17 cellular contexts compared by ENCODE assay signal in the genomic region with DNA sequence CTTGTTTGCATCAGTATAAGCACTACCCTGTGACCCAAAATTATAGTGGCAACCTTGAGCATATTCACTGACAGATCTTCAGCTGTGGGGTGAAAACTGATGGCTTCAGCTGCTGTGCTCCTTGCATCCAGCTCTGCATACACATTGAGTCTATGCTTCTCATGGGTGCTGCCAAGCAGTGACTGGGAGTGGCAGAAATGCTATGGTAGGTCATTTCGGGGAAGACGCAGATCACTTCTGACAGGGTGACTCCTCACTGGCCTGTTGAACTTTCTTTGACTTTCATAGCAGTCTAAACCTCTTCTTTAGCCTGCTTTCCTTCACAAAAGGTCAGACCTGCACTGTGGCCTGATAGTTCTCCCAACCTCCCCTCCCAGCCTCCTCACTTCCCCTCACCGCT. TPM values are rescaled to one million over a fixed set of nuclear protein-coding genes. Genes with fewer than 3 reads are reported as not detected.
A peak's percentile ranks its signal among the peaks of the same experiment; 100 is the strongest.
DNase-seq lines count a peak whose midpoint lies in the region; ATAC-seq, FAIRE-seq and TF ChIP-seq lines count a peak whose summit lies in the region.
"Had no signal": no experiment of that assay in that cellular context is flagged by ENCODE, and none has a peak within 500 bp of the region (broad histone marks: within the 10 kb centered on the region; RNA-seq: fewer than 3 reads in every experiment).

No MANE protein-coding gene starts in this region.

- H3K18ac ChIP-seq in H9 (ENCODE audit: insufficient read length, low read depth, low read length) = peak overlapping the region; percentile 37

- ATAC-seq in K562 = peak; percentile 53
- no peak for ATAC-seq in GM21576 (IDR thresholded peaks at IDR 0.05; ENCODE audit: unreplicated experiment)
- ATAC-seq in HG03439 (IDR thresholded peaks at IDR 0.05; ENCODE audit: unreplicated experiment) = no peak
- ATAC-seq: HCT116, HepG2 had no signal

- H4K5ac ChIP-seq in H9 (ENCODE audit: insufficient read length, low read depth, low read length) = no peak overlapping the region

- TF ChIP-seq RAD21 in K562 (CRISPR knock-in tag; conservative IDR thresholded peaks at IDR 0.05 in 1 of 2, IDR thresholded peaks at IDR 0.05 in 1 of 2) = no peak

- H3K79me2 ChIP-seq in H9 (ENCODE audit: insufficient read depth, low read length) = no peaks in the 10 kb centered on the region
- no peaks in the 10 kb centered on the region for H3K79me2 ChIP-seq in Karpas-422 (ENCODE audit: low read length)
- no peaks in the 10 kb centered on the region for H3K79me2 ChIP-seq in K562 (ENCODE audit: control insufficient read depth, insufficient read depth, low read length)
- H3K79me2 ChIP-seq in neural progenitor cell (ENCODE audit: low read depth) = no peaks in the 10 kb centered on the region

- H3F3A ChIP-seq in neural progenitor cell (ENCODE audit: low read depth) = peaks cover 17% of the 10 kb centered on the region

- H3K4me3 Mint-ChIP-seq in H9 (no peak overlapping the region), neural progenitor cell (no peak overlapping the region)
- H3K4me3 Mint-ChIP-seq: CD8-positive, alpha-beta memory T cell had no signal

- H3K4me3 ChIP-seq in Karpas-422 (ENCODE audit: low read length) = no peak overlapping the region
- H3K4me3 ChIP-seq in K562 = no peak overlapping the region
- no peak overlapping the region for H3K4me3 ChIP-seq in neural progenitor cell
- H3K4me3 ChIP-seq: BLaER1 had no signal

- TF ChIP-seq EP300 in K562 (IDR thresholded peaks at IDR 0.05; ENCODE audit: low read length) = no peak

- peaks cover 14% of the 10 kb centered on the region; the same call in 1 of the 2 replicates for H3K4me1 ChIP-seq in H9 (ENCODE audit: insufficient read depth, low read length)
- H3K4me1 ChIP-seq in Karpas-422 (ENCODE audit: low read length) = peaks cover 7% of the 10 kb centered on the region
- no peaks in the 10 kb centered on the region; a peak in 1 of 5 replicates for H3K4me1 ChIP-seq in K562 (replicated peaks in 1 of 2; ENCODE audit: control insufficient read depth in 2 of 2, insufficient read depth in 2 of 2, low read length in 2 of 2)
- peaks cover 5% of the 10 kb centered on the region for H3K4me1 ChIP-seq in neural progenitor cell
- H3K4me1 ChIP-seq: BLaER1, Caco-2 had no signal

- in situ Hi-C loops in K562 (cut with MboI) (no loop called here), GM13977 (cut with MboI; ENCODE audit: low pct_unique_long_range_greater_than_20kb, low sequenced_read_pairs, unreplicated experiment) (no loop called here)

- H3T11ph ChIP-seq in H9 (ENCODE audit: low read length) = no peak overlapping the region

- no peak overlapping the region for H3K23ac ChIP-seq in H9 (ENCODE audit: insufficient read length, low read depth, low read length)

- H3K9me1 ChIP-seq in K562 (ENCODE audit: control insufficient read depth, insufficient read depth, low read length) = no peaks in the 10 kb centered on the region

- peaks cover 3 to 18% (median 10%) of the 10 kb centered on the region in 3 experiments; a peak in 6 of 7 replicates for H3K36me3 Mint-ChIP-seq in H9 (ENCODE audit: insufficient read depth in 1 of 3, low read depth in 3 of 3)
- H3K36me3 Mint-ChIP-seq in neural progenitor cell = peaks cover 1% of the 10 kb centered on the region

- CTCF ChIA-PET in K562 (lab: Yijun Ruan, JAX; ENCODE audit: low intra/inter-chr PET ratio) = no interaction called here

- no peak overlapping the region for H4K8ac ChIP-seq in H9 (replicated peaks; ENCODE audit: insufficient read length, low read depth, low read length)

- H2BK12ac ChIP-seq in H9 (ENCODE audit: insufficient read length, low read depth, low read length) = peak overlapping the region; percentile 0

- H4K20me1 ChIP-seq in H9 (ENCODE audit: control insufficient read depth, insufficient read depth, insufficient read length) (no peaks in the 10 kb centered on the region), Karpas-422 (ENCODE audit: insufficient read depth, low read depth, low read length) (no peaks in the 10 kb centered on the region), K562 (replicated peaks; ENCODE audit: control insufficient read depth, insufficient read depth, low read length) (no peaks in the 10 kb centered on the region), neural progenitor cell (ENCODE audit: low read depth) (no peaks in the 10 kb centered on the region)
- H4K20me1 ChIP-seq: BLaER1 had no signal

- POLR2A ChIA-PET in K562 (lab: Yijun Ruan, JAX) = interaction anchor here (1.5 kb wide), 1 partner anchor 18 kb away, joined by 3 read pairs; a partner anchor contains a TSS

- WGBS in H9 (ENCODE audit: extremely low coverage, insufficient read length, low lambda C conversion rate) = no CpG with 5 or more reads among the region's 3 CpGs
- 65% methylated on average over 3 of the region's 3 CpGs for WGBS in K562 (ENCODE audit: insufficient coverage, low coverage, missing lambda C conversion rate)

- H3K27me3 Mint-ChIP-seq in H9 (ENCODE audit: low read depth) (peaks cover 2% of the 10 kb centered on the region; the same call in 1 of the 2 replicates), neural progenitor cell (ENCODE audit: insufficient read depth, low read depth) (peaks cover 9% of the 10 kb centered on the region)

- no peaks in the 10 kb centered on the region for H3K79me1 ChIP-seq in H9 (ENCODE audit: insufficient read depth, low read depth, low read length, poor library complexity, severe bottlenecking)

- TF ChIP-seq POLR2A in K562 (conservative IDR thresholded peaks at IDR 0.05) = no peak

- intact Hi-C loops in K562 (cut with micrococcal nuclease) = no loop called here

- H3K56ac ChIP-seq in H9 (ENCODE audit: insufficient read length, low read depth, low read length) = no peak overlapping the region

- no peak for FAIRE-seq in K562 (lab: Jason Lieb, UNC)
- FAIRE-seq: HepG2 had no signal

- H3K27me3 ChIP-seq in H9 (ENCODE audit: insufficient read depth, low read length) = no peaks in the 10 kb centered on the region
- H3K27me3 ChIP-seq in Karpas-422 (ENCODE audit: low read length) = no peaks in the 10 kb centered on the region
- H3K27me3 ChIP-seq in K562 (ENCODE audit: control insufficient read depth in 2 of 2, insufficient read depth in 2 of 2, low read length in 2 of 2) = no peaks in the 10 kb centered on the region; a peak in 2 of 5 replicates
- peaks cover 8% of the 10 kb centered on the region for H3K27me3 ChIP-seq in neural progenitor cell

- no peak for TF ChIP-seq CTCF in H9 (conservative IDR thresholded peaks at IDR 0.05)
- TF ChIP-seq CTCF in K562 (IDR thresholded peaks at IDR 0.05 in 2 of 3, conservative IDR thresholded peaks at IDR 0.05 in 1 of 3; ENCODE audit: insufficient read depth in 2 of 3, low read depth in 1 of 3, low read length in 3 of 3) = no peak
- no peak for TF ChIP-seq CTCF in neural progenitor cell (IDR thresholded peaks at IDR 0.05)
- TF ChIP-seq CTCF in GM13977 (IDR thresholded peaks at IDR 0.05; ENCODE audit: extremely low read depth, insufficient read depth, missing control alignments) = no peak

- H3K9me2 ChIP-seq in Karpas-422 (replicated peaks; ENCODE audit: insufficient read depth, low read length) = no peaks in the 10 kb centered on the region

- no peak overlapping the region for H3K4ac ChIP-seq in H9 (ENCODE audit: low read depth, low read length)

- no peaks in the 10 kb centered on the region for H3K23me2 ChIP-seq in H9 (ENCODE audit: insufficient read length, low read depth, low read length, poor library complexity, severe bottlenecking)

- H2BK20ac ChIP-seq in H9 (ENCODE audit: low read depth, low read length, poor library complexity, severe bottlenecking) = no peak overlapping the region

- H3K4me1 Mint-ChIP-seq in H9 (peaks cover 30 to 35% of the 10 kb centered on the region in 2 experiments), neural progenitor cell (peaks cover 10% of the 10 kb centered on the region)

- no peak overlapping the region for H2BK5ac ChIP-seq in H9 (ENCODE audit: insufficient read length, low read length)

- no peak overlapping the region for H4K91ac ChIP-seq in H9 (ENCODE audit: insufficient read length, low read depth, low read length)

- H3K9ac ChIP-seq in H9 (ENCODE audit: extremely low read depth, insufficient read length, low read length) = no peak overlapping the region
- no peak overlapping the region for H3K9ac ChIP-seq in Karpas-422 (ENCODE audit: low read length)
- H3K9ac ChIP-seq in K562 (ENCODE audit: insufficient read depth in 1 of 2, low read depth in 2 of 2, low read length in 2 of 2) = no peak overlapping the region
- H3K9ac ChIP-seq in neural progenitor cell = no peak overlapping the region
- H3K9ac ChIP-seq: BLaER1 had no signal

- no peak overlapping the region for H2BK15ac ChIP-seq in H9 (ENCODE audit: low read depth, low read length)

- DNase-seq in H9 (no peak), Karpas-422 (no peak), K562 (ENCODE audit: extremely low read depth in 1 of 4, low spot score in 3 of 4) (no peak), neural progenitor cell (ENCODE audit: low spot score) (no peak), GM13977 (ENCODE audit: low spot score) (no peak)
- no peak for DNase-seq in activated naive CD4-positive, alpha-beta T cell treated with anti-CD3 and anti-CD28 coated beads, Interleukin-2, amount 50 U/mL, for 16 hours
- DNase-seq: 8988T; AML-193; Caco-2; CD8-positive, alpha-beta memory T cell; DND-41; GF-D8 had no signal

- H3K27ac Mint-ChIP-seq in H9 (peak overlapping the region in 1 of 3 experiments; percentile 50; a peak in 2 of 7 replicates), neural progenitor cell (no peak overlapping the region)
- H3K27ac Mint-ChIP-seq: CD8-positive, alpha-beta memory T cell had no signal

- H3K9me3 ChIP-seq in H9 (ENCODE audit: control insufficient read depth, low read depth, low read length) (peaks cover 6% of the 10 kb centered on the region), Karpas-422 (ENCODE audit: low read length) (no peaks in the 10 kb centered on the region), K562 (replicated peaks; ENCODE audit: control insufficient read depth, insufficient read depth, low read depth, low read length) (no peaks in the 10 kb centered on the region; the same call in 1 of the 2 replicates), neural progenitor cell (ENCODE audit: low read depth) (no peaks in the 10 kb centered on the region)

- H3K4me2 ChIP-seq in H9 (ENCODE audit: insufficient read depth, insufficient read length, low read length) = no peak overlapping the region
- H3K4me2 ChIP-seq in Karpas-422 (ENCODE audit: low read depth, low read length, poor library complexity, severe bottlenecking) = no peak overlapping the region
- no peak overlapping the region for H3K4me2 ChIP-seq in K562 (ENCODE audit: insufficient read depth, low read length)
- no peak overlapping the region for H3K4me2 ChIP-seq in neural progenitor cell
- H3K4me2 ChIP-seq: BLaER1 had no signal

- H3K27ac ChIP-seq in H9 (ENCODE audit: insufficient read length, low read depth, low read length) (no peak overlapping the region), Karpas-422 (ENCODE audit: low read length) (no peak overlapping the region), K562 (ENCODE audit: extremely low read depth, low read depth, low read length) (no peak overlapping the region), neural progenitor cell (no peak overlapping the region)
- H3K27ac ChIP-seq: BLaER1 had no signal

- H3K36me3 ChIP-seq in Karpas-422 (ENCODE audit: insufficient read depth, low read length) (no peaks in the 10 kb centered on the region), K562 (ENCODE audit: control insufficient read depth, insufficient read depth, low read length) (no peaks in the 10 kb centered on the region), neural progenitor cell (no peaks in the 10 kb centered on the region)
- H3K36me3 ChIP-seq: BLaER1 had no signal

- no peak overlapping the region for H3K14ac ChIP-seq in H9 (ENCODE audit: insufficient read depth, low read length)

- no TSS peak for BruUV-seq in K562 (replicated peaks; lab: Mats Ljungman, UMichigan)

- no peak overlapping the region for H2AK5ac ChIP-seq in H9 (ENCODE audit: insufficient read length, low read length)

- H3K9me3 Mint-ChIP-seq in H9 = peaks cover 13 to 22% of the 10 kb centered on the region in 2 experiments
- peaks cover 16% of the 10 kb centered on the region for H3K9me3 Mint-ChIP-seq in neural progenitor cell

- H2BK120ac ChIP-seq in H9 (ENCODE audit: low read depth, low read length, poor library complexity, severe bottlenecking) = no peak overlapping the region

- H2AFZ ChIP-seq in H9 (ENCODE audit: low read length) (no peak overlapping the region), Karpas-422 (ENCODE audit: low read length) (peak overlapping the region; percentile 71; the same call in 1 of the 2 replicates), K562 (ENCODE audit: low read depth, low read length) (peak overlapping the region; percentile 75), neural progenitor cell (replicated peaks) (peak overlapping the region; percentile 14)

RNA-seq across cellular contexts. Expression of a gene that starts 5.6 kb away (rescaled TPM):
- total RNA-seq in H9 (2021) (1.9 and 2.2 TPM in 2 replicates), K562 (2014; rRNA removed) (3.8 and 5.1 TPM in 2 replicates), K562 (2014; rRNA removed; fragmentation: Illumina TruSeq; extraction: Trizol) (7.3 and 8.0 TPM in 2 replicates), K562 (2015; rRNA removed; fragmentation: Illumina TruSeq; extraction: Trizol) (0.60 and 1.1 TPM in 2 replicates), K562 (2021) (9.2 and 9.6 TPM in 2 replicates), neural progenitor cell (ENCODE audit: low replicate concordance) (0.13 and 0.68 TPM in 2 replicates)
- not detected in 2 replicates for total RNA-seq in Karpas-422 (2014; rRNA removed; shearing (Covaris generic); ENCODE audit: low replicate concordance)
- 16.3 and 35.6 TPM in 2 replicates for total RNA-seq in K562 (2011; cell fraction: chromatin; rRNA removed; ENCODE audit: low replicate concordance)
- total RNA-seq in K562 (2011; cell fraction: nucleolus; rRNA removed) = 3.2 and 7.0 TPM in 2 replicates
- total RNA-seq in K562 (2011; cell fraction: nucleoplasm; rRNA removed) = 13.5 and 16.0 TPM in 2 replicates
- polyA plus RNA-seq in K562 (2011; rRNA removed) (1.5 and 5.9 TPM in 2 replicates), K562 (2014; fragmentation: Illumina TruSeq; extraction: Trizol) (8.9 and 9.9 TPM in 2 replicates), K562 (2014; fragmentation: Nextera tagmentation; extraction: Ambion mirVana) (1 to 10 TPM; 1.4 to 1.7 TPM), K562 (2014; rRNA removed) (8.2 and 8.9 TPM in 2 replicates)
- polyA plus RNA-seq in K562 (2011; cell fraction: cytosol; rRNA removed) = 0.37 and 3.2 TPM in 2 replicates
- 3.0 and 14.9 TPM in 2 replicates for polyA plus RNA-seq in K562 (2011; cell fraction: nucleus; rRNA removed)
- 2.4 and 39.4 TPM in 2 replicates for polyA plus RNA-seq in K562 (2012)
- polyA minus RNA-seq in K562 (2011; rRNA and poly(A)+ RNA removed) = 1.8 and 10.0 TPM in 2 replicates
- 0.76 and 1.3 TPM in 2 replicates for polyA minus RNA-seq in K562 (2011; cell fraction: cytosol; rRNA and poly(A)+ RNA removed)
- 0.81 and 12.1 TPM in 2 replicates for polyA minus RNA-seq in K562 (2011; cell fraction: nucleus; rRNA and poly(A)+ RNA removed)
- polyA plus RNA-seq: CD8-positive, alpha-beta memory T cell had no signal

RNA-seq across cellular contexts. Expression of a gene that starts 17.7 kb away (rescaled TPM):
- 41.2 and 45.3 TPM in 2 replicates for total RNA-seq in H9 (2021)
- total RNA-seq in Karpas-422 (2014; rRNA removed; shearing (Covaris generic); ENCODE audit: low replicate concordance) = 67.1 and 93.0 TPM in 2 replicates
- total RNA-seq in K562 (2011; cell fraction: chromatin; rRNA removed; ENCODE audit: low replicate concordance) = 28.7 and 119 TPM in 2 replicates
- total RNA-seq in K562 (2011; cell fraction: nucleolus; rRNA removed) = 8.2 and 17.6 TPM in 2 replicates
- total RNA-seq in K562 (2011; cell fraction: nucleoplasm; rRNA removed) = 32.0 and 43.8 TPM in 2 replicates
- 18.2 and 21.1 TPM in 2 replicates for total RNA-seq in K562 (2014; rRNA removed)
- 36.2 and 39.5 TPM in 2 replicates for total RNA-seq in K562 (2014; rRNA removed; fragmentation: Illumina TruSeq; extraction: Trizol)
- 32.1 and 38.5 TPM in 2 replicates for total RNA-seq in K562 (2015; rRNA removed; fragmentation: Illumina TruSeq; extraction: Trizol)
- 24.1 and 25.4 TPM in 2 replicates for total RNA-seq in K562 (2021)
- polyA plus RNA-seq in K562 (2011; rRNA removed) = 18.7 and 28.2 TPM in 2 replicates
- 2.8 and 6.9 TPM in 2 replicates for polyA plus RNA-seq in K562 (2011; cell fraction: cytosol; rRNA removed)
- 15.5 and 22.9 TPM in 2 replicates for polyA plus RNA-seq in K562 (2011; cell fraction: nucleus; rRNA removed)
- polyA plus RNA-seq in K562 (2012) = 12.8 and 13.6 TPM in 2 replicates
- 16.9 and 21.3 TPM in 2 replicates for polyA plus RNA-seq in K562 (2014; fragmentation: Illumina TruSeq; extraction: Trizol)
- polyA plus RNA-seq in K562 (2014; fragmentation: Nextera tagmentation; extraction: Ambion mirVana) = 10 to 100 TPM; 12.5 to 13.3 TPM
- polyA plus RNA-seq in K562 (2014; rRNA removed) = 13.9 and 23.2 TPM in 2 replicates
- 44.1 and 50.3 TPM in 2 replicates for polyA minus RNA-seq in K562 (2011; rRNA and poly(A)+ RNA removed)
- 20.8 and 26.1 TPM in 2 replicates for polyA minus RNA-seq in K562 (2011; cell fraction: cytosol; rRNA and poly(A)+ RNA removed)
- 31.0 and 60.0 TPM in 2 replicates for polyA minus RNA-seq in K562 (2011; cell fraction: nucleus; rRNA and poly(A)+ RNA removed)
- total RNA-seq in neural progenitor cell (ENCODE audit: low replicate concordance) = 53.9 and 81.1 TPM in 2 replicates
